14 cellular contexts compared by ENCODE assay signal in genomic region chr17:8744086-8744781, GRCh38. TPM values are rescaled to one million over a fixed set of nuclear protein-coding genes. Genes with fewer than 3 reads are reported as not detected.
A peak's percentile ranks its signal among the peaks of the same experiment; 100 is the strongest.
DNase-seq lines count a peak whose midpoint lies in the region; TF ChIP-seq lines count a peak whose summit lies in the region.
"Had no signal": no experiment of that assay in that cellular context is flagged by ENCODE, and none has a peak within 500 bp of the region (broad histone marks: within the 10 kb centered on the region; RNA-seq: fewer than 3 reads in every experiment).

No MANE protein-coding gene starts in this region.

- H3K4me2 ChIP-seq in MM.1S (ENCODE audit: low read depth, low read length) = no peak overlapping the region

- H2AFZ ChIP-seq in MM.1S (ENCODE audit: low read length) = 0 out of 2 replicates have a peak overlapping the region, but pooled peaks have one; percentile 22

- no peak overlapping the region for H3K27ac ChIP-seq in MM.1S (ENCODE audit: low read length)

- no peaks in the 10 kb centered on the region for H3K27me3 ChIP-seq in MM.1S (replicated peaks; ENCODE audit: insufficient read depth, low read length)
- H3K27me3 ChIP-seq in H7 (ENCODE audit: control insufficient read depth, insufficient read depth, low read length) = peaks cover 5% of the 10 kb centered on the region; the same call in 1 of the 2 replicates
- H3K27me3 ChIP-seq: tibial nerve had no signal

- no peaks in the 10 kb centered on the region for H3K36me3 ChIP-seq in MM.1S (replicated peaks; ENCODE audit: insufficient read depth, low read length)
- H3K36me3 ChIP-seq in H7 (replicated peaks; ENCODE audit: control insufficient read depth, insufficient read depth, low read length) = no peaks in the 10 kb centered on the region
- H3K36me3 ChIP-seq: tibial nerve had no signal

- H3K4me3 ChIP-seq in MM.1S (ENCODE audit: low read length) = no peak overlapping the region
- H3K4me3 ChIP-seq in H7 (ENCODE audit: insufficient read depth, low read depth, low read length) = no peak overlapping the region

- H4K20me1 ChIP-seq in MM.1S (ENCODE audit: insufficient read depth, low read length) = no peaks in the 10 kb centered on the region

- H3F3A ChIP-seq in MM.1S (ENCODE audit: insufficient read depth, low read length) = no peaks in the 10 kb centered on the region

- H3K9me3 Mint-ChIP-seq in T-helper 2 cell treated with Interferon-gamma antibody and Interleukin-4, amounts not matched to agents 5 μg/mL and 100 μg/mL, for 36 hours = no peaks in the 10 kb centered on the region
- H3K9me3 Mint-ChIP-seq in brain = peaks cover 0 to 2% (median 0%) of the 10 kb centered on the region in 5 experiments
- H3K9me3 Mint-ChIP-seq in osteocyte (ENCODE audit: unreplicated experiment) = no peaks in the 10 kb centered on the region

- H3K9me3 ChIP-seq in MM.1S (replicated peaks; ENCODE audit: insufficient read depth, low read length) = no peaks in the 10 kb centered on the region
- H3K9me3 ChIP-seq: tibial nerve had no signal

- H3K4me3 Mint-ChIP-seq in T-helper 2 cell treated with Interferon-gamma antibody and Interleukin-4, amounts not matched to agents 5 μg/mL and 100 μg/mL, for 36 hours = peak overlapping the region; percentile 60
- H3K4me3 Mint-ChIP-seq in brain (peak overlapping the region; percentile 11 to 65 (median 45)), osteocyte (ENCODE audit: unreplicated experiment) (peak overlapping the region; percentile 10)

- no peaks in the 10 kb centered on the region for H3K36me3 Mint-ChIP-seq in T-helper 2 cell treated with Interferon-gamma antibody and Interleukin-4, amounts not matched to agents 5 μg/mL and 100 μg/mL, for 36 hours (ENCODE audit: low read depth)
- H3K36me3 Mint-ChIP-seq in brain = no peaks in the 10 kb centered on the region
- no peaks in the 10 kb centered on the region for H3K36me3 Mint-ChIP-seq in osteocyte (ENCODE audit: unreplicated experiment)

- peaks cover 8% of the 10 kb centered on the region for H3K4me1 Mint-ChIP-seq in T-helper 2 cell treated with Interferon-gamma antibody and Interleukin-4, amounts not matched to agents 5 μg/mL and 100 μg/mL, for 36 hours (ENCODE audit: low read depth)
- H3K4me1 Mint-ChIP-seq in brain = peaks cover 9% of the 10 kb centered on the region
- peaks cover 8% of the 10 kb centered on the region for H3K4me1 Mint-ChIP-seq in osteocyte (ENCODE audit: unreplicated experiment)

- DNase-seq in T-helper 2 cell treated with Interferon-gamma antibody and Interleukin-4, amounts not matched to agents 5 μg/mL and 100 μg/mL, for 36 hours (ENCODE audit: low spot score) = no peak
- DNase-seq in T-helper 2 cell = no peak
- no peak for DNase-seq in MM.1S
- DNase-seq in osteocyte (ENCODE audit: extremely low spot score, unreplicated experiment) = no peak
- no peak for DNase-seq in OCI-M1 (lab: John Stamatoyannopoulos, UW)
- DNase-seq in H7 = no peak
- no peak for DNase-seq in DMS153 (lab: John Stamatoyannopoulos, UW)
- DNase-seq: 8988T, erythroblast, NCI-H187, NCI-H524 had no signal

- no peaks in the 10 kb centered on the region for H3K79me2 ChIP-seq in MM.1S (ENCODE audit: low read length)

- H3K4me1 ChIP-seq in MM.1S (ENCODE audit: low read length) = 0 out of 2 replicates have a peak, but pooled peaks cover 2% of the 10 kb centered on the region

- no peak overlapping the region for H3K9ac ChIP-seq in MM.1S (ENCODE audit: low read length)

- H3K9me2 ChIP-seq in MM.1S (replicated peaks; ENCODE audit: insufficient read depth, low read length) = no peaks in the 10 kb centered on the region

- TF ChIP-seq CTCF in MM.1S (IDR thresholded peaks at IDR 0.05; ENCODE audit: low read length) = no peak
- TF ChIP-seq CTCF in brain (conservative IDR thresholded peaks at IDR 0.05) = no peak
- TF ChIP-seq CTCF in osteocyte (IDR thresholded peaks at IDR 0.05) = no peak

- peaks cover 17% of the 10 kb centered on the region for H3K27me3 Mint-ChIP-seq in T-helper 2 cell treated with Interferon-gamma antibody and Interleukin-4, amounts not matched to agents 5 μg/mL and 100 μg/mL, for 36 hours (ENCODE audit: low read depth)
- H3K27me3 Mint-ChIP-seq in brain (peaks cover 28% of the 10 kb centered on the region), osteocyte (ENCODE audit: unreplicated experiment) (peaks cover 19% of the 10 kb centered on the region)

- peak overlapping the region; percentile 71 for H3K27ac Mint-ChIP-seq in T-helper 2 cell treated with Interferon-gamma antibody and Interleukin-4, amounts not matched to agents 5 μg/mL and 100 μg/mL, for 36 hours
- H3K27ac Mint-ChIP-seq in brain = no peak overlapping the region
- H3K27ac Mint-ChIP-seq in osteocyte (ENCODE audit: unreplicated experiment) = no peak overlapping the region

RNA-seq across cellular contexts. Expression of gene CCDC42, which starts 0.4 kb away (rescaled TPM):
- not detected for polyA plus RNA-seq in brain (ENCODE audit: insufficient read depth, low read depth, low replicate concordance)
- total RNA-seq in osteocyte = not detected in 2 replicates
- total RNA-seq in H7 (2014; rRNA removed; shearing (Covaris generic)) = not detected in 2 replicates
- total RNA-seq: pulmonary artery endothelial cell, tibial nerve had no signal

RNA-seq across cellular contexts. Expression of gene SPDYE4, which starts 14.1 kb away (rescaled TPM):
- polyA plus RNA-seq in brain (ENCODE audit: insufficient read depth, low read depth, low replicate concordance) = not detected
- total RNA-seq in osteocyte = not detected in 2 replicates
- not detected in 2 replicates for total RNA-seq in H7 (2014; rRNA removed; shearing (Covaris generic))
- total RNA-seq: pulmonary artery endothelial cell, tibial nerve had no signal

RNA-seq across cellular contexts. Expression of gene MFSD6L, which starts 54.9 kb away (rescaled TPM):
- not detected for polyA plus RNA-seq in brain (ENCODE audit: insufficient read depth, low read depth, low replicate concordance)
- total RNA-seq in osteocyte = not detected in 2 replicates
- total RNA-seq in H7 (2014; rRNA removed; shearing (Covaris generic)) = 0.07 TPM in 1 of 2 replicates, not detected in the other
- total RNA-seq: pulmonary artery endothelial cell, tibial nerve had no signal

Comparison
In these comparisons a context has a peak if more than half of its experiments do, and no peak if none do; other contexts are left out.
1. H3K4me3 Mint-ChIP-seq: peak in every context shown above with its lines; median percentile 60 in T-helper 2 cell treated with Interferon-gamma antibody and Interleukin-4, amounts not matched to agents 5 μg/mL and 100 μg/mL, for 36 hours; 45 in brain; 10 in osteocyte.